ENCODE assay signal across 8 cellular contexts in genomic region chr4:114180481-114180880, GRCh38.
DNase-seq lines count a peak whose midpoint lies in the region; ATAC-seq and TF ChIP-seq lines count a peak whose summit lies in the region.

No MANE protein-coding gene starts in this region.

- H3K4me3 Mint-ChIP-seq in activated CD4-positive, alpha-beta memory T cell treated with anti-CD3 and anti-CD28 coated beads for 36 hours = no peak overlapping the region
- no peak overlapping the region for H3K4me3 Mint-ChIP-seq in activated CD4-positive, alpha-beta memory T cell treated with anti-CD3 and anti-CD28 coated beads, Interleukin-2, amount 10 ng/mL, durations not matched to agents 7 days and 5 days
- H3K4me3 Mint-ChIP-seq in glutamatergic neuron (ENCODE audit: unreplicated experiment) = no peak overlapping the region
- no peak overlapping the region for H3K4me3 Mint-ChIP-seq in natural killer cell treated with Interleukin-12 subunit alpha and Interleukin-12 subunit beta and Interleukin-15 and Interleukin-18, amount 100 ng/mL, for 72 hours

- no peaks in the 10 kb centered on the region for H3K27me3 ChIP-seq in spleen (replicated peaks in 1 of 7)

- H3K4me3 ChIP-seq in spleen = no peak overlapping the region

- intact Hi-C loops in activated CD4-positive, alpha-beta memory T cell treated with anti-CD3 and anti-CD28 coated beads for 36 hours (cut with micrococcal nuclease) = loop anchor here (2.0 kb wide), 2 partner anchors 228 to 786 kb away; no protein-coding TSS in a partner anchor
- intact Hi-C loops in spleen (cut with DNase I; ENCODE audit: low total_unique reads) = no loop called here

- WGBS in spleen, 5 donors = 31 to 43% (median 41%) methylated on average over 6 of the region's 6 CpGs

- H3K9me3 Mint-ChIP-seq in activated CD4-positive, alpha-beta memory T cell treated with anti-CD3 and anti-CD28 coated beads for 36 hours = peaks cover 9% of the 10 kb centered on the region
- H3K9me3 Mint-ChIP-seq in activated CD4-positive, alpha-beta memory T cell treated with anti-CD3 and anti-CD28 coated beads, Interleukin-2, amount 10 ng/mL, durations not matched to agents 7 days and 5 days = peaks cover 3% of the 10 kb centered on the region
- peaks cover 7% of the 10 kb centered on the region for H3K9me3 Mint-ChIP-seq in glutamatergic neuron (ENCODE audit: unreplicated experiment)
- peaks cover 6% of the 10 kb centered on the region for H3K9me3 Mint-ChIP-seq in natural killer cell treated with Interleukin-12 subunit alpha and Interleukin-12 subunit beta and Interleukin-15 and Interleukin-18, amount 100 ng/mL, for 72 hours

- no peaks in the 10 kb centered on the region for H3K4me1 ChIP-seq in spleen

- H3K36me3 Mint-ChIP-seq in activated CD4-positive, alpha-beta memory T cell treated with anti-CD3 and anti-CD28 coated beads for 36 hours = peaks cover 3% of the 10 kb centered on the region
- no peaks in the 10 kb centered on the region for H3K36me3 Mint-ChIP-seq in activated CD4-positive, alpha-beta memory T cell treated with anti-CD3 and anti-CD28 coated beads, Interleukin-2, amount 10 ng/mL, durations not matched to agents 7 days and 5 days (ENCODE audit: low read depth)
- peaks cover 26% of the 10 kb centered on the region for H3K36me3 Mint-ChIP-seq in glutamatergic neuron (ENCODE audit: unreplicated experiment)
- H3K36me3 Mint-ChIP-seq in natural killer cell treated with Interleukin-12 subunit alpha and Interleukin-12 subunit beta and Interleukin-15 and Interleukin-18, amount 100 ng/mL, for 72 hours = no peaks in the 10 kb centered on the region

- TF ChIP-seq CTCF in glutamatergic neuron (IDR thresholded peaks at IDR 0.05; ENCODE audit: partially characterized antibody, unreplicated experiment) (no peak), spleen (IDR thresholded peaks at IDR 0.05 in 8 of 11, conservative IDR thresholded peaks at IDR 0.05 in 3 of 11) (peak in 6 of 11 experiments; percentile 8 to 55 (median 26)), omental fat pad (IDR thresholded peaks at IDR 0.05) (no peak)

- H3K9me3 ChIP-seq in spleen = peaks cover 0 to 17% (median 3%) of the 10 kb centered on the region in 8 donors

- ATAC-seq in natural killer cell treated with Interleukin-12 subunit alpha and Interleukin-12 subunit beta and Interleukin-15 and Interleukin-18, amount 100 ng/mL, for 72 hours = no peak
- no peak for ATAC-seq in omental fat pad (ENCODE audit: low FRiP score)

- POLR2A ChIA-PET in activated CD4-positive, alpha-beta memory T cell treated with anti-CD3 and anti-CD28 coated beads for 36 hours (lab: Charles Lee) = no interaction called here
- POLR2A ChIA-PET in activated CD4-positive, alpha-beta memory T cell treated with anti-CD3 and anti-CD28 coated beads, Interleukin-2, amount 10 ng/mL, durations not matched to agents 7 days and 5 days (lab: Charles Lee) = no interaction called here

- H3K27me3 Mint-ChIP-seq in activated CD4-positive, alpha-beta memory T cell treated with anti-CD3 and anti-CD28 coated beads for 36 hours = no peaks in the 10 kb centered on the region
- H3K27me3 Mint-ChIP-seq in activated CD4-positive, alpha-beta memory T cell treated with anti-CD3 and anti-CD28 coated beads, Interleukin-2, amount 10 ng/mL, durations not matched to agents 7 days and 5 days = no peaks in the 10 kb centered on the region
- no peaks in the 10 kb centered on the region for H3K27me3 Mint-ChIP-seq in glutamatergic neuron (ENCODE audit: unreplicated experiment)
- no peaks in the 10 kb centered on the region for H3K27me3 Mint-ChIP-seq in natural killer cell treated with Interleukin-12 subunit alpha and Interleukin-12 subunit beta and Interleukin-15 and Interleukin-18, amount 100 ng/mL, for 72 hours

- no peaks in the 10 kb centered on the region for H3K4me1 Mint-ChIP-seq in activated CD4-positive, alpha-beta memory T cell treated with anti-CD3 and anti-CD28 coated beads for 36 hours (ENCODE audit: low read depth)
- no peaks in the 10 kb centered on the region for H3K4me1 Mint-ChIP-seq in activated CD4-positive, alpha-beta memory T cell treated with anti-CD3 and anti-CD28 coated beads, Interleukin-2, amount 10 ng/mL, durations not matched to agents 7 days and 5 days
- H3K4me1 Mint-ChIP-seq in glutamatergic neuron (ENCODE audit: low read depth, unreplicated experiment) = no peaks in the 10 kb centered on the region
- no peaks in the 10 kb centered on the region for H3K4me1 Mint-ChIP-seq in natural killer cell treated with Interleukin-12 subunit alpha and Interleukin-12 subunit beta and Interleukin-15 and Interleukin-18, amount 100 ng/mL, for 72 hours (ENCODE audit: low read depth in 2 of 2)

- no peak overlapping the region for H3K27ac Mint-ChIP-seq in activated CD4-positive, alpha-beta memory T cell treated with anti-CD3 and anti-CD28 coated beads for 36 hours
- H3K27ac Mint-ChIP-seq in activated CD4-positive, alpha-beta memory T cell treated with anti-CD3 and anti-CD28 coated beads, Interleukin-2, amount 10 ng/mL, durations not matched to agents 7 days and 5 days = no peak overlapping the region
- no peak overlapping the region for H3K27ac Mint-ChIP-seq in glutamatergic neuron (ENCODE audit: unreplicated experiment)
- no peak overlapping the region for H3K27ac Mint-ChIP-seq in natural killer cell treated with Interleukin-12 subunit alpha and Interleukin-12 subunit beta and Interleukin-15 and Interleukin-18, amount 100 ng/mL, for 72 hours

- no peak overlapping the region for H3K27ac ChIP-seq in spleen

- CTCF ChIA-PET in activated CD4-positive, alpha-beta memory T cell treated with anti-CD3 and anti-CD28 coated beads for 36 hours (lab: Charles Lee) = interaction anchor here (1.0 to 2.0 kb wide), 2 partner anchors 227 to 785 kb away, joined by 3 to 5 read pairs; no protein-coding TSS in a partner anchor
- CTCF ChIA-PET in activated CD4-positive, alpha-beta memory T cell treated with anti-CD3 and anti-CD28 coated beads, Interleukin-2, amount 10 ng/mL, durations not matched to agents 7 days and 5 days (lab: Charles Lee) = no interaction called here

- no peak for TF ChIP-seq POLR2A in spleen (IDR thresholded peaks at IDR 0.05)

- peak; percentile 46 for DNase-seq in activated CD4-positive, alpha-beta memory T cell treated with anti-CD3 and anti-CD28 coated beads for 36 hours
- DNase-seq in activated CD4-positive, alpha-beta memory T cell treated with anti-CD3 and anti-CD28 coated beads, Interleukin-2, amount 10 ng/mL, durations not matched to agents 7 days and 5 days = no peak
- peak; percentile 84 for DNase-seq in LHCN-M2 (ENCODE audit: low read depth)
- DNase-seq in activated T-cell treated with anti-CD3 and anti-CD28 coated beads, Interleukin-2, amount 50 U/mL, for 1 hour = peak; percentile 42
- DNase-seq in glutamatergic neuron = peak; percentile 68
- no peak for DNase-seq in spleen
- DNase-seq in natural killer cell treated with Interleukin-12 subunit alpha and Interleukin-12 subunit beta and Interleukin-15 and Interleukin-18, amount 100 ng/mL, for 72 hours (ENCODE audit: low spot score) = no peak
- no peak for DNase-seq in omental fat pad (ENCODE audit: low spot score)

- no peaks in the 10 kb centered on the region for H3K36me3 ChIP-seq in spleen

Comparison
In these comparisons a context has a peak if more than half of its experiments do, and no peak if none do; other contexts are left out.
1. DNase-seq: peak in activated CD4-positive, alpha-beta memory T cell treated with anti-CD3 and anti-CD28 coated beads for 36 hours (single experiment), LHCN-M2 (single experiment), activated T-cell treated with anti-CD3 and anti-CD28 coated beads, Interleukin-2, amount 50 U/mL, for 1 hour (single experiment) and glutamatergic neuron (single experiment); none in activated CD4-positive, alpha-beta memory T cell treated with anti-CD3 and anti-CD28 coated beads, Interleukin-2, amount 10 ng/mL, durations not matched to agents 7 days and 5 days (single experiment), spleen (single experiment), natural killer cell treated with Interleukin-12 subunit alpha and Interleukin-12 subunit beta and Interleukin-15 and Interleukin-18, amount 100 ng/mL, for 72 hours (single experiment) and omental fat pad (single experiment).
2. CTCF ChIP-seq: peak in spleen (6 of 11); none in glutamatergic neuron (single experiment) and omental fat pad (0 of 3).